Comparison of ENCODE assay signal across 32 cellular contexts in the genomic region with DNA sequence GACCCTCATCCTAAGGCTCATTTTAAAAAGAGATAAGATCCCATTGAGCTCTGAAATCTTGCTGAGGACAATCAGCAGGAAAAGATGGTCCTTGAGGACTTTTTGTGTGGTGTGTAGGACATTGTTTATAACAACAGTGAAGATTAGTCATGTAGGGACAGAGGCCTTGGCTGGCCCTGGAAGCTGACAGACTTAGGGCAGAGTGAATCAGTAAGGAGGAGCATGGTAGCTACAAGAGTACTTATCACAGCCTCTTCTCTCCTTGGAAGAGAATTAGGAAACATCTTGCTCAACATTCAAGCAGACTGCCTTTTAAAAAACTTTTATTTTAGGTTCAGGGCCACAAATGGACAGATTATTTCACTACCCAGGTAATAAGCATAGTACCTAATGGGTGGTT.
A peak's percentile ranks its signal among the peaks of the same experiment; 100 is the strongest.
DNase-seq lines count a peak whose midpoint lies in the region; ATAC-seq and TF ChIP-seq lines count a peak whose summit lies in the region.
"Had no signal": no experiment of that assay in that cellular context is flagged by ENCODE, and none has a peak within 500 bp of the region (broad histone marks: within the 10 kb centered on the region; RNA-seq: fewer than 3 reads in every experiment).

No MANE protein-coding gene starts in this region.

- H3K79me2 ChIP-seq in mesendoderm (ENCODE audit: control insufficient read depth, insufficient read depth, low read length) = no peaks in the 10 kb centered on the region

- no peak overlapping the region for H3K4me3 Mint-ChIP-seq in activated naive CD8-positive, alpha-beta T cell treated with anti-CD3 and anti-CD28 coated beads, Interleukin-2, amount 50 U/mL, for 24 hours
- H3K4me3 Mint-ChIP-seq: activated naive CD8-positive, alpha-beta T cell treated with anti-CD3 and anti-CD28 coated beads, Interleukin-2, amount 10 ng/mL, durations not matched to agents 7 days and 5 days; CD14-positive monocyte; H9; mesothelial cell of epicardium; naive thymus-derived CD4-positive, alpha-beta T cell had no signal

- H3K4me3 ChIP-seq in fibroblast of pulmonary artery (replicated peaks; ENCODE audit: low read depth, low read length) (no peak overlapping the region), mesendoderm (ENCODE audit: low read length) (no peak overlapping the region)
- H3K4me3 ChIP-seq: body of pancreas, Peyer's patch, prostate gland, stomach had no signal

- no peak overlapping the region for H3K27ac Mint-ChIP-seq in activated naive CD8-positive, alpha-beta T cell treated with anti-CD3 and anti-CD28 coated beads, Interleukin-2, amount 50 U/mL, for 24 hours
- H3K27ac Mint-ChIP-seq: activated naive CD8-positive, alpha-beta T cell treated with anti-CD3 and anti-CD28 coated beads, Interleukin-2, amount 10 ng/mL, durations not matched to agents 7 days and 5 days; CD14-positive monocyte; H9; mesothelial cell of epicardium; naive thymus-derived CD4-positive, alpha-beta T cell had no signal

- H4K8ac ChIP-seq in mesendoderm (ENCODE audit: low read depth, low read length) = no peak overlapping the region

- no peak overlapping the region for H3K4me2 ChIP-seq in mesendoderm (ENCODE audit: low read length)

- no peak overlapping the region for H2BK5ac ChIP-seq in mesendoderm (ENCODE audit: low read length)

- H3K23ac ChIP-seq in mesendoderm (ENCODE audit: low read length) = no peak overlapping the region

- no peaks in the 10 kb centered on the region for H3K36me3 Mint-ChIP-seq in activated naive CD8-positive, alpha-beta T cell treated with anti-CD3 and anti-CD28 coated beads, Interleukin-2, amount 50 U/mL, for 24 hours (ENCODE audit: low read depth)
- H3K36me3 Mint-ChIP-seq: activated naive CD8-positive, alpha-beta T cell treated with anti-CD3 and anti-CD28 coated beads, Interleukin-2, amount 10 ng/mL, durations not matched to agents 7 days and 5 days; CD14-positive monocyte; mesothelial cell of epicardium; naive thymus-derived CD4-positive, alpha-beta T cell had no signal

- H3K18ac ChIP-seq in mesendoderm (ENCODE audit: low read length) = no peak overlapping the region

- no peak overlapping the region for H3K56ac ChIP-seq in mesendoderm (ENCODE audit: low read length)

- H3K27me3 ChIP-seq in mesendoderm (ENCODE audit: insufficient read depth, low read length, poor library complexity) = no peaks in the 10 kb centered on the region
- H3K27me3 ChIP-seq: body of pancreas, neutrophil, Peyer's patch, stomach had no signal

- no peaks in the 10 kb centered on the region for H3K79me1 ChIP-seq in mesendoderm (ENCODE audit: low read length)

- no peak for ATAC-seq in activated naive CD8-positive, alpha-beta T cell treated with anti-CD3 and anti-CD28 coated beads, Interleukin-2, amount 50 U/mL, for 24 hours
- ATAC-seq: body of pancreas; naive thymus-derived CD4-positive, alpha-beta T cell; sciatic nerve had no signal

- no peak overlapping the region for H3K27ac ChIP-seq in mesendoderm (ENCODE audit: low read depth, low read length)
- H3K27ac ChIP-seq: body of pancreas, neutrophil, Peyer's patch, prostate gland, stomach had no signal

- no peaks in the 10 kb centered on the region for H3K36me3 ChIP-seq in mesendoderm (ENCODE audit: control insufficient read depth, insufficient read depth, low read length)
- H3K36me3 ChIP-seq: neutrophil, Peyer's patch, prostate gland, stomach had no signal

- no peaks in the 10 kb centered on the region for H3K4me1 ChIP-seq in mesendoderm (ENCODE audit: control insufficient read depth, low read depth, low read length)
- H3K4me1 ChIP-seq: body of pancreas, Peyer's patch, prostate gland had no signal

- DNase-seq in GM04504 (ENCODE audit: low read depth) = peak; percentile 7
- DNase-seq in amniotic epithelial cell (ENCODE audit: low read depth) = peak; percentile 68
- DNase-seq in fibroblast of pulmonary artery (ENCODE audit: low read depth) = peak; percentile 23
- DNase-seq in renal cortical epithelial cell (ENCODE audit: low read depth) = peak; percentile 40
- DNase-seq in mesendoderm = no peak
- DNase-seq in NCI-H2227 (lab: John Stamatoyannopoulos, UW; ENCODE audit: unreplicated experiment) = no peak
- no peak for DNase-seq in activated naive CD8-positive, alpha-beta T cell treated with anti-CD3 and anti-CD28 coated beads, Interleukin-2, amount 50 U/mL, for 24 hours
- DNase-seq: activated CD4-positive, alpha-beta T cell treated with anti-CD3 and anti-CD28 coated beads, Interleukin-2, amount 50 U/mL, for 4 hours; activated gamma-delta T cell treated with Interleukin-2 at 50 U/mL for 16 hours; activated naive CD8-positive, alpha-beta T cell treated with anti-CD3 and anti-CD28 coated beads, Interleukin-2, amount 10 ng/mL, durations not matched to agents 7 days and 5 days; activated T-cell treated with anti-CD3 and anti-CD28 coated beads, Interleukin-2, amount 50 U/mL, for 48 hours; body of pancreas; DMS79 treated with DMSO at 0.1 percent for 48 hours; H9; KG1; MM.1S; naive thymus-derived CD4-positive, alpha-beta T cell; NCI-H1417 treated with DMSO at 0.1 percent for 48 hours; NCI-H2081; NCI-H446; NCI-H774; Peyer's patch; SHP77 treated with DMSO at 0.1 percent for 48 hours; stimulated activated CD4-positive, alpha-beta T cell treated with anti-CD3 and anti-CD28 coated beads, Interleukin-12 subunit alpha, Interleukin-12 subunit beta, amount 100 ng/mL, for 4 hours; stimulated activated CD4-positive, alpha-beta T cell treated with anti-CD3 and anti-CD28 coated beads, Interleukin-2, amount 100 ng/mL, for 48 hours; stomach; T-helper 2 cell had no signal

- H4K5ac ChIP-seq in mesendoderm (ENCODE audit: low read length) = no peak overlapping the region

- TF ChIP-seq CTCF in fibroblast of pulmonary artery (IDR thresholded peaks at IDR 0.05; ENCODE audit: low read length, missing control alignments) = no peak

- H2BK120ac ChIP-seq in mesendoderm (ENCODE audit: low read depth, low read length) = no peak overlapping the region

- no peaks in the 10 kb centered on the region for H3K27me3 Mint-ChIP-seq in activated naive CD8-positive, alpha-beta T cell treated with anti-CD3 and anti-CD28 coated beads, Interleukin-2, amount 50 U/mL, for 24 hours
- H3K27me3 Mint-ChIP-seq: activated naive CD8-positive, alpha-beta T cell treated with anti-CD3 and anti-CD28 coated beads, Interleukin-2, amount 10 ng/mL, durations not matched to agents 7 days and 5 days; naive thymus-derived CD4-positive, alpha-beta T cell had no signal

- H3K4ac ChIP-seq in mesendoderm (ENCODE audit: low read depth, low read length) = no peak overlapping the region

- H2BK15ac ChIP-seq in mesendoderm (replicated peaks; ENCODE audit: low read depth) = no peak overlapping the region

- peaks cover 16% of the 10 kb centered on the region for H3K9me3 Mint-ChIP-seq in activated naive CD8-positive, alpha-beta T cell treated with anti-CD3 and anti-CD28 coated beads, Interleukin-2, amount 50 U/mL, for 24 hours
- H3K9me3 Mint-ChIP-seq: activated naive CD8-positive, alpha-beta T cell treated with anti-CD3 and anti-CD28 coated beads, Interleukin-2, amount 10 ng/mL, durations not matched to agents 7 days and 5 days had no signal

- H2AK5ac ChIP-seq in mesendoderm (ENCODE audit: low read length) = no peak overlapping the region

- no peak overlapping the region for H3K9ac ChIP-seq in mesendoderm (ENCODE audit: low read length)

- H3K4me1 Mint-ChIP-seq in activated naive CD8-positive, alpha-beta T cell treated with anti-CD3 and anti-CD28 coated beads, Interleukin-2, amount 50 U/mL, for 24 hours = no peaks in the 10 kb centered on the region
- H3K4me1 Mint-ChIP-seq: activated naive CD8-positive, alpha-beta T cell treated with anti-CD3 and anti-CD28 coated beads, Interleukin-2, amount 10 ng/mL, durations not matched to agents 7 days and 5 days; CD14-positive monocyte; naive thymus-derived CD4-positive, alpha-beta T cell had no signal

Comparison
In these comparisons a context has a peak if more than half of its experiments do, and no peak if none do; other contexts are left out.
1. DNase-seq: peak in GM04504 (single experiment), amniotic epithelial cell (single experiment), fibroblast of pulmonary artery (single experiment) and renal cortical epithelial cell (single experiment); none in mesendoderm (single experiment), NCI-H2227 (single experiment) and activated naive CD8-positive, alpha-beta T cell treated with anti-CD3 and anti-CD28 coated beads, Interleukin-2, amount 50 U/mL, for 24 hours (single experiment).